ENCODE assay signal across 12 cellular contexts in the genomic region with DNA sequence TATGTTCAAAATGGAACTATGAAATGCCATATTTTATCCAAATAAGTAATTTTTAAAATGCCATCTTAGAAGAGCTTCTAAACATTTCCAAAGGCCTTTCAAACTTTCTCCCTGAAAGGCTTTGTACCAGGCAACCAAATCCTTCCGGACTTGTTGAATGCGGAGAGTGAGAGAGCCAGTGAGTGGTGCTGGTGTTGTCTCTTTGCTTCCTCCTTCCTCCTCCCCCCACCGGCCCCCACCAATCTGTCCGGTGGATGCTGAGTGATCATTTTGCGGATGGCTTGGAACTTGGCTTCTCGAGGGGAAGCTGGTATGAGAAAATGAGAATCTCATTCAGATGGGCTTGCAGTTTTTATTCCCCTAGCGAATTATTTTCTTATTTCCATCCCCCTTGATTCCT.
DNase-seq lines count a peak whose midpoint lies in the region; ATAC-seq and TF ChIP-seq lines count a peak whose summit lies in the region.
"Had no signal": no experiment of that assay in that cellular context is flagged by ENCODE, and none has a peak within 500 bp of the region (broad histone marks: within the 10 kb centered on the region; RNA-seq: fewer than 3 reads in every experiment).

No MANE protein-coding gene starts in this region.

- ATAC-seq in gastroesophageal sphincter (no peak), T-helper 17 cell (no peak)
- ATAC-seq: naive thymus-derived CD8-positive, alpha-beta T cell had no signal

- TF ChIP-seq CTCF in ascending aorta (IDR thresholded peaks at IDR 0.05) (no peak), transverse colon (IDR thresholded peaks at IDR 0.05) (no peak), gastroesophageal sphincter (IDR thresholded peaks at IDR 0.05) (no peak)

- peaks cover 4% of the 10 kb centered on the region for H3K36me3 Mint-ChIP-seq in T-helper 17 cell (ENCODE audit: low read depth)

- H3K27ac ChIP-seq in ascending aorta (peak overlapping the region; percentile 77 to 89), transverse colon (peak overlapping the region in 3 of 4 donors; percentile 5 to 23 (median 22)), gastroesophageal sphincter (peak overlapping the region in 2 of 4 donors; percentile 58 to 61)

- peaks cover 13% of the 10 kb centered on the region for H3K4me1 Mint-ChIP-seq in T-helper 17 cell

- no peak overlapping the region for H3K4me3 Mint-ChIP-seq in T-helper 17 cell
- H3K4me3 Mint-ChIP-seq: activated naive CD4-positive, alpha-beta T cell treated with anti-CD3 and anti-CD28 coated beads for 36 hours had no signal

- 45 to 53% methylated on average over 7 of the region's 7 CpGs for WGBS in transverse colon (ENCODE audit: low coverage in 1 of 2), 2 donors
- 23 to 31% methylated on average over 4 to 7 of the region's 7 CpGs for WGBS in gastroesophageal sphincter (ENCODE audit: low coverage in 1 of 2), 2 donors

- H3K27ac Mint-ChIP-seq in T-helper 17 cell, result no peak overlapping the region
- H3K27ac Mint-ChIP-seq: activated naive CD4-positive, alpha-beta T cell treated with anti-CD3 and anti-CD28 coated beads for 36 hours had no signal

- no peaks in the 10 kb centered on the region for H3K9me3 ChIP-seq in ascending aorta
- H3K9me3 ChIP-seq in transverse colon, result no peaks in the 10 kb centered on the region
- peaks cover 0 to 5% (median 0%) of the 10 kb centered on the region in 3 donors for H3K9me3 ChIP-seq in gastroesophageal sphincter
- H3K9me3 ChIP-seq in T-helper 17 cell (ENCODE audit: control insufficient read depth, low read length, poor library complexity, severe bottlenecking), result no peaks in the 10 kb centered on the region

- H3K4me3 ChIP-seq in ascending aorta (peak overlapping the region in 1 of 2 donors; percentile 13), transverse colon (no peak overlapping the region), gastroesophageal sphincter (peak overlapping the region in 1 of 2 donors; percentile 18)

- H3K36me3 ChIP-seq in ascending aorta, result no peaks in the 10 kb centered on the region
- H3K36me3 ChIP-seq in transverse colon, result no peaks in the 10 kb centered on the region
- no peaks in the 10 kb centered on the region for H3K36me3 ChIP-seq in gastroesophageal sphincter

- TF ChIP-seq POLR2A in transverse colon (IDR thresholded peaks at IDR 0.05), result no peak
- no peak for TF ChIP-seq POLR2A in gastroesophageal sphincter (IDR thresholded peaks at IDR 0.05)

- H3K4me1 ChIP-seq in ascending aorta, result peaks cover 14 to 68% of the 10 kb centered on the region in 2 donors
- peaks cover 0 to 18% (median 5%) of the 10 kb centered on the region in 4 donors for H3K4me1 ChIP-seq in transverse colon
- peaks cover 0 to 44% (median 2%) of the 10 kb centered on the region in 3 donors for H3K4me1 ChIP-seq in gastroesophageal sphincter

- intact Hi-C loops in ascending aorta (cut with DNase I), result loop anchor here (2.0 to 5.0 kb wide), 3 partner anchors 16 to 771 kb away; no protein-coding TSS in a partner anchor
- intact Hi-C loops in transverse colon (cut with DNase I; ENCODE audit: low total_unique reads), result no loop called here

- DNase-seq in NCI-H524 (lab: John Stamatoyannopoulos, UW), result peak; percentile 12 to 29
- DNase-seq in NCI-H524 treated with DMSO at 0.1 percent for 48 hours (lab: John Stamatoyannopoulos, UW), result no peak
- DNase-seq in ascending aorta (ENCODE audit: low spot score in 2 of 2), result no peak
- peak; percentile 58 for DNase-seq in left kidney (ENCODE audit: low read depth, low spot score)
- no peak for DNase-seq in transverse colon
- no peak for DNase-seq in T-helper 17 cell
- DNase-seq in putamen (ENCODE audit: low spot score), result no peak
- DNase-seq: activated naive CD4-positive, alpha-beta T cell treated with anti-CD3 and anti-CD28 coated beads for 36 hours; naive thymus-derived CD8-positive, alpha-beta T cell; NCI-H2107; T-helper 9 cell had no signal

- no peaks in the 10 kb centered on the region for H3K27me3 ChIP-seq in ascending aorta
- H3K27me3 ChIP-seq in transverse colon, result peaks cover 39% of the 10 kb centered on the region
- peaks cover 9% of the 10 kb centered on the region for H3K27me3 ChIP-seq in gastroesophageal sphincter

- in situ Hi-C loops in transverse colon (cut with MboI; ENCODE audit: low pct_ligation_motif_present in 1 of 4, low pct_unique_long_range_greater_than_20kb in 1 of 4, low sequenced_read_pairs in 3 of 4), result no loop called here

- peaks cover 72% of the 10 kb centered on the region for H3K27me3 Mint-ChIP-seq in T-helper 17 cell

- TF ChIP-seq EP300 in transverse colon (IDR thresholded peaks at IDR 0.05; ENCODE audit: low read depth) (no peak), gastroesophageal sphincter (IDR thresholded peaks at IDR 0.05) (no peak)

Comparison
In these comparisons a context has a peak if more than half of its experiments do, and no peak if none do; other contexts are left out.
1. DNase-seq: peak in NCI-H524 (2 of 2) and left kidney (single experiment); none in NCI-H524 treated with DMSO at 0.1 percent for 48 hours (single experiment), ascending aorta (0 of 2), transverse colon (single experiment), T-helper 17 cell (0 of 3) and putamen (single experiment).